ENCODE assay signal across 2 cellular contexts in genomic region chr6:41015860-41016259, GRCh38. TPM values are rescaled to one million over a fixed set of nuclear protein-coding genes. Genes with fewer than 3 reads are reported as not detected.
"Had no signal": no experiment of that assay in that cellular context is flagged by ENCODE, and none has a peak within 500 bp of the region (broad histone marks: within the 10 kb centered on the region; RNA-seq: fewer than 3 reads in every experiment).

No MANE protein-coding gene starts in this region.

RNA-seq across cellular contexts. Expression of gene TSPO2, which starts 26.4 kb away (rescaled TPM):
- total RNA-seq: G401, GM12878 had no signal
- polyA plus RNA-seq: GM12878 had no signal

RNA-seq across cellular contexts. Expression of gene APOBEC2, which starts 37.1 kb away (rescaled TPM):
- total RNA-seq: G401, GM12878 had no signal
